In the genomic region with DNA sequence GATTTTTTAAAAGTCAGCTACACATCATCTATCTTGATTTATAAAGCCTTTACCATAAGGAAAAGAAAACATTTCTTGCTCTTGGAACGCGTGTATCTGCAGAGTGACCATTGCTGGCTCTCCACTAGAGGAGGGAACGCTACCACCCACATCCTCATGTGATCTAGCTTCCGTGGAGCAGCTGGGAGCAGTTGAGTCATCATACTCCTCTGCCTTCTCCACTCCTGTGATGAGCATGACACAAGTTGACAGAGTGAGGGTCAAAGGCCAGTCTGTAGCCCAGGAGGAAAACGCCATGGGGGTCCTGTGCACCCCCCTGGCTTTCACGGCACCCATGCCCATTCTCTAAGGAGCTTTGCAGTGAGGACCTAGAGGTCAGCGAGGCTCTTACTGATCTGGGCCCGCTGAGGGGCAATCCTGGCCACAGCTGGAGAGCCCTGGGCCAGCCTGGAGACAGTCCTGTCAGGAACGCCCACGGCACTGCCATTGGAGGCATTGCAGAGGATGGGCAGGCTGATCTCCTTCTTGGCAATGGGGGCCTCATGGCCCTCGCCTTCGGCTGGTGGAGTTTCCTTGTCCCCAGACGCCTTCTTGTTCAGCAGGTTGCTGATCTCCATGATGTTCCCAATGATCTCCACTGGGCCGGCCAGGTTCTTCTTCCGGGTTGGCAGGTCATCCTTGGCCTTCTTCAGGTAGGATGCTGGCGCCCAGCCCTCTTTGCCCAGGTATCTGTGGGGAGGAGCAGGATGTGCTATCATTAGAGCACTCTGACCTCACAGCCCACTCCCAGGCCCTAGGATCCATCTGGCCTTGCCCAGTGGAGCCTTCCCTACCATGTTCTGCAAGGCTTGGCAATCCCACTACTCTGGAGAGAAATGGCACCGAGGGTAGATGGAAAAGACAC, we compare ENCODE assay signal across 11 cellular contexts.
DNase-seq lines count a peak whose midpoint lies in the region; ATAC-seq lines count a peak whose summit lies in the region.
"Had no signal": no experiment of that assay in that cellular context is flagged by ENCODE, and none has a peak within 500 bp of the region (broad histone marks: within the 10 kb centered on the region; RNA-seq: fewer than 3 reads in every experiment).

No MANE protein-coding gene starts in this region.

- H3K14ac ChIP-seq in neuronal stem cell (ENCODE audit: low read length) = no peak overlapping the region

- no peaks in the 10 kb centered on the region for H3K9me3 Mint-ChIP-seq in stimulated activated naive B cell treated with anti-CD40 and anti-IgM and Interleukin-4, amounts not matched to agents 10 μg/mL and 1 μg/mL and 100 μg/mL, for 72 hours
- no peaks in the 10 kb centered on the region for H3K9me3 Mint-ChIP-seq in stimulated activated memory B cell treated with anti-CD40 and anti-IgM and Interleukin-4, amounts not matched to agents 10 μg/mL and 1 μg/mL and 100 μg/mL, for 72 hours
- H3K9me3 Mint-ChIP-seq: activated naive CD8-positive, alpha-beta T cell treated with anti-CD3 and anti-CD28 coated beads for 36 hours had no signal

- H3K79me1 ChIP-seq in neuronal stem cell (ENCODE audit: low read depth, low read length) = no peaks in the 10 kb centered on the region

- no peak overlapping the region for H2BK5ac ChIP-seq in neuronal stem cell (ENCODE audit: low read length)

- H3K4me2 ChIP-seq in GM23248 (ENCODE audit: unreplicated experiment) (peak overlapping the region; percentile 13), neuronal stem cell (ENCODE audit: insufficient read depth, low read length, poor library complexity, severe bottlenecking) (no peak overlapping the region)

- H2AFZ ChIP-seq in GM23248 (no peak overlapping the region), neuronal stem cell (ENCODE audit: low read length) (no peak overlapping the region)

- H3K27ac Mint-ChIP-seq in stimulated activated naive B cell treated with anti-CD40 and anti-IgM and Interleukin-4, amounts not matched to agents 10 μg/mL and 1 μg/mL and 100 μg/mL, for 72 hours = no peak overlapping the region
- no peak overlapping the region for H3K27ac Mint-ChIP-seq in stimulated activated memory B cell treated with anti-CD40 and anti-IgM and Interleukin-4, amounts not matched to agents 10 μg/mL and 1 μg/mL and 100 μg/mL, for 72 hours
- H3K27ac Mint-ChIP-seq: activated naive CD8-positive, alpha-beta T cell treated with anti-CD3 and anti-CD28 coated beads for 36 hours had no signal

- H3K27me3 Mint-ChIP-seq in stimulated activated naive B cell treated with anti-CD40 and anti-IgM and Interleukin-4, amounts not matched to agents 10 μg/mL and 1 μg/mL and 100 μg/mL, for 72 hours = no peaks in the 10 kb centered on the region
- H3K27me3 Mint-ChIP-seq in stimulated activated memory B cell treated with anti-CD40 and anti-IgM and Interleukin-4, amounts not matched to agents 10 μg/mL and 1 μg/mL and 100 μg/mL, for 72 hours = no peaks in the 10 kb centered on the region
- H3K27me3 Mint-ChIP-seq: activated naive CD8-positive, alpha-beta T cell treated with anti-CD3 and anti-CD28 coated beads for 36 hours had no signal

- no peak overlapping the region for H3K4me3 Mint-ChIP-seq in stimulated activated naive B cell treated with anti-CD40 and anti-IgM and Interleukin-4, amounts not matched to agents 10 μg/mL and 1 μg/mL and 100 μg/mL, for 72 hours
- no peak overlapping the region for H3K4me3 Mint-ChIP-seq in stimulated activated memory B cell treated with anti-CD40 and anti-IgM and Interleukin-4, amounts not matched to agents 10 μg/mL and 1 μg/mL and 100 μg/mL, for 72 hours
- H3K4me3 Mint-ChIP-seq: activated naive CD8-positive, alpha-beta T cell treated with anti-CD3 and anti-CD28 coated beads for 36 hours had no signal

- 59 to 62% methylated on average over 15 to 17 of the region's 17 CpGs for WGBS in GM23248 (ENCODE audit: low coverage in 1 of 2, low lambda C conversion rate in 2 of 2, missing lambda C conversion rate in 2 of 2), 2 experiments
- WGBS in neuronal stem cell (ENCODE audit: extremely low coverage in 2 of 2, insufficient read length in 2 of 2, insufficient replicate concordance in 1 of 2), 2 donors = no CpG with 5 or more reads among the region's 17 CpGs

- no peak overlapping the region for H3K23ac ChIP-seq in neuronal stem cell (ENCODE audit: low read depth, low read length, poor library complexity)

- H3K4ac ChIP-seq in neuronal stem cell (ENCODE audit: low read length) = no peak overlapping the region

- H4K8ac ChIP-seq in neuronal stem cell (ENCODE audit: low read depth, low read length) = no peak overlapping the region

- in situ Hi-C loops in GM23248 (cut with MboI) = no loop called here

- no peaks in the 10 kb centered on the region for H4K20me1 ChIP-seq in GM23248 (ENCODE audit: insufficient read depth)

- H3K4me3 ChIP-seq in GM23248 (no peak overlapping the region), neuronal stem cell (ENCODE audit: low read length in 2 of 2) (no peak overlapping the region)

- H3K4me1 ChIP-seq in GM23248 (ENCODE audit: insufficient read depth) (peaks cover 50% of the 10 kb centered on the region), neuronal stem cell (ENCODE audit: control insufficient read depth in 2 of 2, insufficient read depth in 1 of 2, low read depth in 1 of 2, low read length in 2 of 2) (peaks cover 4 to 6% of the 10 kb centered on the region in 2 donors)

- no peak overlapping the region for H2AK5ac ChIP-seq in neuronal stem cell (ENCODE audit: low read depth, low read length)

- no peak overlapping the region for H2BK120ac ChIP-seq in neuronal stem cell (ENCODE audit: low read depth, low read length)

- H3K9me2 ChIP-seq in GM23248 (ENCODE audit: insufficient read depth) = no peaks in the 10 kb centered on the region

- ATAC-seq in stimulated activated naive B cell treated with anti-CD40 and anti-IgM and Interleukin-4, amounts not matched to agents 10 μg/mL and 1 μg/mL and 100 μg/mL, for 72 hours (replicated peaks) = no peak
- no peak for ATAC-seq in stimulated activated memory B cell treated with anti-CD40 and anti-IgM and Interleukin-4, amounts not matched to agents 10 μg/mL and 1 μg/mL and 100 μg/mL, for 72 hours
- ATAC-seq in HG03108 (IDR thresholded peaks at IDR 0.05; ENCODE audit: unreplicated experiment) = no peak

- H3K27me3 ChIP-seq in GM23248 (replicated peaks; ENCODE audit: insufficient read depth) (no peaks in the 10 kb centered on the region), neuronal stem cell (ENCODE audit: control insufficient read depth in 3 of 3, insufficient read depth in 3 of 3, low read depth in 1 of 3, low read length in 3 of 3) (no peaks in the 10 kb centered on the region)

- H3K36me3 ChIP-seq in GM23248 (ENCODE audit: low read depth) = peaks cover 45% of the 10 kb centered on the region
- H3K36me3 ChIP-seq in neuronal stem cell (replicated peaks in 1 of 2; ENCODE audit: control insufficient read depth in 2 of 2, insufficient read depth in 2 of 2, low read length in 2 of 2) = peaks cover 2 to 47% of the 10 kb centered on the region in 2 donors

- peak overlapping the region; percentile 77 for H3K27ac ChIP-seq in GM23248
- H3K27ac ChIP-seq in angular gyrus (ENCODE audit: low read depth, low read length) = peak overlapping the region; percentile 62
- H3K27ac ChIP-seq in neuronal stem cell (replicated peaks; ENCODE audit: low read length) = no peak overlapping the region

- peaks cover 40% of the 10 kb centered on the region for H3F3A ChIP-seq in GM23248 (ENCODE audit: insufficient read depth)

- peaks cover 0 to 3% of the 10 kb centered on the region in 2 donors for H3K4me1 Mint-ChIP-seq in stimulated activated naive B cell treated with anti-CD40 and anti-IgM and Interleukin-4, amounts not matched to agents 10 μg/mL and 1 μg/mL and 100 μg/mL, for 72 hours
- H3K4me1 Mint-ChIP-seq in stimulated activated memory B cell treated with anti-CD40 and anti-IgM and Interleukin-4, amounts not matched to agents 10 μg/mL and 1 μg/mL and 100 μg/mL, for 72 hours = peaks cover 5% of the 10 kb centered on the region
- H3K4me1 Mint-ChIP-seq: activated naive CD8-positive, alpha-beta T cell treated with anti-CD3 and anti-CD28 coated beads for 36 hours had no signal

- no peak overlapping the region for H3K18ac ChIP-seq in neuronal stem cell (ENCODE audit: low read length)

- peaks cover 21% of the 10 kb centered on the region; the same call in 1 of the 2 replicates for H3K79me2 ChIP-seq in GM23248 (ENCODE audit: insufficient read depth)

- H3K36me3 Mint-ChIP-seq in stimulated activated naive B cell treated with anti-CD40 and anti-IgM and Interleukin-4, amounts not matched to agents 10 μg/mL and 1 μg/mL and 100 μg/mL, for 72 hours = peaks cover 11 to 14% of the 10 kb centered on the region in 2 donors
- H3K36me3 Mint-ChIP-seq in stimulated activated memory B cell treated with anti-CD40 and anti-IgM and Interleukin-4, amounts not matched to agents 10 μg/mL and 1 μg/mL and 100 μg/mL, for 72 hours = peaks cover 28% of the 10 kb centered on the region

- H3K9me3 ChIP-seq in GM23248 (ENCODE audit: low read depth) (no peaks in the 10 kb centered on the region), neuronal stem cell (replicated peaks in 1 of 2; ENCODE audit: control insufficient read depth in 2 of 2, insufficient read depth in 1 of 2, low read depth in 1 of 2, low read length in 2 of 2) (no peaks in the 10 kb centered on the region)

- H3K9ac ChIP-seq in GM23248 (peak overlapping the region; percentile 29; the same call in 1 of the 2 replicates), neuronal stem cell (ENCODE audit: low read depth, low read length, poor library complexity) (no peak overlapping the region)

- H2BK15ac ChIP-seq in neuronal stem cell (ENCODE audit: low read length) = no peak overlapping the region

- H2BK12ac ChIP-seq in neuronal stem cell (ENCODE audit: low read length) = no peak overlapping the region

- DNase-seq in GM23248 (peak; percentile 95), hepatic stellate cell (ENCODE audit: low spot score) (peak; percentile 96), stromal cell of bone marrow (ENCODE audit: low read depth) (peak; percentile 72), neuronal stem cell (ENCODE audit: low spot score) (no peak)
- DNase-seq in stimulated activated naive B cell treated with anti-CD40 and anti-IgM and Interleukin-4, amounts not matched to agents 10 μg/mL and 1 μg/mL and 100 μg/mL, for 72 hours = no peak
- DNase-seq: activated naive CD8-positive, alpha-beta T cell treated with anti-CD3 and anti-CD28 coated beads for 36 hours; NCI-H1694 treated with DMSO at 0.1 percent for 48 hours; T-helper 2 cell had no signal

- H4K91ac ChIP-seq in neuronal stem cell (ENCODE audit: low read depth, low read length, poor library complexity) = no peak overlapping the region

Comparison
In these comparisons a context has a peak if more than half of its experiments do, and no peak if none do; other contexts are left out.
1. DNase-seq: peak in GM23248 (single experiment), hepatic stellate cell (single experiment) and stromal cell of bone marrow (single experiment); none in stimulated activated naive B cell treated with anti-CD40 and anti-IgM and Interleukin-4, amounts not matched to agents 10 μg/mL and 1 μg/mL and 100 μg/mL, for 72 hours (single experiment) and neuronal stem cell (single experiment).